29 cellular contexts compared by ENCODE assay signal in the genomic region with DNA sequence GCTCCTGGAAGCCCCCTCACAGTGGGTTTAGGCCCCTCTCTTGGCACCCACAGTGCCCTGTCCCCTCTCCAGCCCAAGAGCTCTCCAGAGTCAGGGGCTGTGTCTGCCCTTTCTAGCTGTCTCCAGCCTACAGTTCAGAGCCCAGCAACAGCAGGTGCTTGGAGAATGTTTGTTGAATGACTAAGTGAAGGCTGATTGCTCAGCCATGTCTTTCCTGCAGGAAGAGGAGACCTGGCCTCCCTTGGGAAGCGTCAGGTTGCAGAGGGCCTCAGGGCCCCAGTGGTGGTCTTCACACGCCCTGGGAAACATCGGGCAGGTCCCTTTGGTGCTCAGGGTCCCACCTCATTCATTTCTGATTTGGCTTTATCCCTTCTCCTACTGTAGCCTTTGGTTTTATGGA.
"Had no signal": no experiment of that assay in that cellular context is flagged by ENCODE, and none has a peak within 500 bp of the region (broad histone marks: within the 10 kb centered on the region; RNA-seq: fewer than 3 reads in every experiment).

No MANE protein-coding gene starts in this region.

- H3K27ac Mint-ChIP-seq: dendritic cell treated with granulocyte-macrophage colony-stimulating factor and Interleukin-4, amounts not matched to agents 40 ng/mL and 50 ng/mL, for 4 days; endodermal cell; naive thymus-derived CD4-positive, alpha-beta T cell; nephron had no signal

- H3K4me1 Mint-ChIP-seq: central memory CD8-positive, alpha-beta T cell; endodermal cell; naive thymus-derived CD4-positive, alpha-beta T cell had no signal

- H2AFZ ChIP-seq: hepatocyte had no signal

- H3K79me2 ChIP-seq: hepatocyte had no signal

- H3K4me3 ChIP-seq: colonic mucosa, gastroesophageal sphincter, heart left ventricle, hepatocyte, lung, ovary, stomach, thyroid gland, vagina had no signal

- H3K4me1 ChIP-seq: colonic mucosa, thyroid gland, vagina had no signal

- H3K27ac ChIP-seq: colonic mucosa, epithelial cell of prostate, gastroesophageal sphincter, hepatocyte, ovary, thyroid gland, vagina had no signal

- H3K9me3 ChIP-seq: colonic mucosa, stomach, thyroid gland, vagina had no signal

- ATAC-seq: esophagus mucosa; gastroesophageal sphincter; left colon; naive thymus-derived CD4-positive, alpha-beta T cell; right cardiac atrium had no signal

- DNase-seq: colonic mucosa; effector CD8-positive, alpha-beta T cell; endodermal cell; foreskin fibroblast; heart left ventricle; left colon; left ventricle myocardium superior; mesendoderm; midbrain; naive thymus-derived CD4-positive, alpha-beta T cell; nucleus accumbens; ovary; small intestine; stimulated activated CD4-positive, alpha-beta T cell treated with anti-CD3 and anti-CD28 coated beads, Interleukin-15, amount 100 ng/mL, for 24 hours; stimulated activated CD4-positive, alpha-beta T cell treated with anti-CD3 and anti-CD28 coated beads, Interleukin-2, amount 100 ng/mL, for 48 hours; stimulated activated CD8-positive, alpha-beta memory T cell treated with anti-CD3 and anti-CD28 coated beads, Interleukin-4, amount 100 ng/mL, for 48 hours; stimulated activated naive CD4-positive, alpha-beta T cell treated with Interleukin-2 at 50 U/mL for 16 hours; stomach; thyroid gland had no signal

- H3K36me3 ChIP-seq: colonic mucosa, ovary had no signal

- H3K4me2 ChIP-seq: hepatocyte had no signal

- H3K27me3 ChIP-seq: colonic mucosa, gastroesophageal sphincter, heart left ventricle, hepatocyte, ovary, stomach, thyroid gland, vagina had no signal

- H3K9me3 Mint-ChIP-seq: central memory CD8-positive, alpha-beta T cell had no signal

- H3K27me3 Mint-ChIP-seq: central memory CD8-positive, alpha-beta T cell; dendritic cell treated with granulocyte-macrophage colony-stimulating factor and Interleukin-4, amounts not matched to agents 40 ng/mL and 50 ng/mL, for 4 days; naive thymus-derived CD4-positive, alpha-beta T cell had no signal

- H3K4me3 Mint-ChIP-seq: central memory CD8-positive, alpha-beta T cell; dendritic cell treated with granulocyte-macrophage colony-stimulating factor and Interleukin-4, amounts not matched to agents 40 ng/mL and 50 ng/mL, for 4 days; endodermal cell; naive thymus-derived CD4-positive, alpha-beta T cell; nephron had no signal
